Comparison of ENCODE assay signal across 8 cellular contexts in genomic region chr10:101012525-101013364, GRCh38. TPM values are rescaled to one million over a fixed set of nuclear protein-coding genes. Genes with fewer than 3 reads are reported as not detected.
DNase-seq lines count a peak whose midpoint lies in the region; ATAC-seq, FAIRE-seq and TF ChIP-seq lines count a peak whose summit lies in the region.

No MANE protein-coding gene starts in this region.

- peak; percentile 73 for TF ChIP-seq CTCF in activated B cell treated with CpG ODN at 0.5 μM for 24 hours (IDR thresholded peaks at IDR 0.05)

- H3K9me3 Mint-ChIP-seq in activated B cell treated with CpG ODN at 0.5 μM for 24 hours, result no peaks in the 10 kb centered on the region
- H3K9me3 Mint-ChIP-seq in central memory CD8-positive, alpha-beta T cell, result no peaks in the 10 kb centered on the region

- H3K4me3 Mint-ChIP-seq in activated B cell treated with CpG ODN at 0.5 μM for 24 hours, result no peak overlapping the region
- H3K4me3 Mint-ChIP-seq in central memory CD8-positive, alpha-beta T cell, result no peak overlapping the region

- H3K4me1 Mint-ChIP-seq in activated B cell treated with CpG ODN at 0.5 μM for 24 hours, result peaks cover 15% of the 10 kb centered on the region
- H3K4me1 Mint-ChIP-seq in central memory CD8-positive, alpha-beta T cell, result peaks cover 21% of the 10 kb centered on the region

- intact Hi-C loops in activated B cell treated with CpG ODN at 0.5 μM for 24 hours (cut with micrococcal nuclease), result loop anchor here (1.0 to 5.0 kb wide), 3 partner anchors 13 to 100 kb away; partner anchors contain the start of genes LZTS2, SEMA4G and SLF2

- POLR2A ChIA-PET in activated B cell treated with CpG ODN at 0.5 μM for 24 hours (lab: Charles Lee), result no interaction called here

- DNase-seq in NCI-H2227 (lab: John Stamatoyannopoulos, UW; ENCODE audit: unreplicated experiment), result peak; percentile 81
- DNase-seq in activated B cell treated with CpG ODN at 0.5 μM for 24 hours, result peak; percentile 46
- DNase-seq in central memory CD8-positive, alpha-beta T cell (ENCODE audit: low spot score in 2 of 2), result peak; percentile 51 to 60
- peak; percentile 97 for DNase-seq in left kidney (ENCODE audit: low read depth, low spot score)
- DNase-seq in stimulated activated CD4-positive, alpha-beta T cell treated with anti-CD3 and anti-CD28 coated beads, Interleukin-2, amount 100 ng/mL, for 48 hours, result peak; percentile 82

- no peaks in the 10 kb centered on the region for H3K36me3 Mint-ChIP-seq in activated B cell treated with CpG ODN at 0.5 μM for 24 hours (ENCODE audit: low read depth)
- H3K36me3 Mint-ChIP-seq in central memory CD8-positive, alpha-beta T cell (ENCODE audit: insufficient read depth), result peaks cover 3% of the 10 kb centered on the region

- peak; percentile 16 for FAIRE-seq in A204.1 (lab: Jason Lieb, UNC)

- peak; percentile 83 for ATAC-seq in GM18498 (IDR thresholded peaks at IDR 0.05; ENCODE audit: unreplicated experiment)
- ATAC-seq in HG03060 (IDR thresholded peaks at IDR 0.05; ENCODE audit: low read depth, unreplicated experiment), result peak; percentile 65
- ATAC-seq in activated B cell treated with CpG ODN at 0.5 μM for 24 hours (ENCODE audit: low read depth), result peak; percentile 89
- peak; percentile 92 for ATAC-seq in central memory CD8-positive, alpha-beta T cell (replicated peaks; ENCODE audit: extremely low read depth, poor library complexity, severe bottlenecking)

- CTCF ChIA-PET in activated B cell treated with CpG ODN at 0.5 μM for 24 hours (lab: Charles Lee), result no interaction called here

- H3K27me3 Mint-ChIP-seq in activated B cell treated with CpG ODN at 0.5 μM for 24 hours, result peaks cover 18% of the 10 kb centered on the region
- H3K27me3 Mint-ChIP-seq in central memory CD8-positive, alpha-beta T cell, result peaks cover 30% of the 10 kb centered on the region

- H3K27ac Mint-ChIP-seq in activated B cell treated with CpG ODN at 0.5 μM for 24 hours, result peak overlapping the region; percentile 1
- peak overlapping the region; percentile 16 for H3K27ac Mint-ChIP-seq in central memory CD8-positive, alpha-beta T cell (ENCODE audit: low read depth)

RNA-seq across cellular contexts. Expression of gene LZTS2, which starts 13.1 kb away (rescaled TPM):
- total RNA-seq in activated B cell treated with CpG ODN at 0.5 μM for 24 hours, result 12.6 and 14.9 TPM in 2 replicates

RNA-seq across cellular contexts. Expression of gene PDZD7, which starts 18.2 kb away (rescaled TPM):
- total RNA-seq in activated B cell treated with CpG ODN at 0.5 μM for 24 hours, result 0.11 TPM in 1 of 2 replicates, not detected in the other

RNA-seq across cellular contexts. Expression of gene SFXN3, which starts 18.3 kb away (rescaled TPM):
- total RNA-seq in activated B cell treated with CpG ODN at 0.5 μM for 24 hours, result 9.5 and 9.8 TPM in 2 replicates

RNA-seq across cellular contexts. Expression of gene TWNK, which starts 25.4 kb away (rescaled TPM):
- 19.2 and 20.5 TPM in 2 replicates for total RNA-seq in activated B cell treated with CpG ODN at 0.5 μM for 24 hours

RNA-seq across cellular contexts. Expression of gene MRPL43, which starts 25.4 kb away (rescaled TPM):
- 44.2 and 46.3 TPM in 2 replicates for total RNA-seq in activated B cell treated with CpG ODN at 0.5 μM for 24 hours

Comparison
In these comparisons a context has a peak if more than half of its experiments do, and no peak if none do; other contexts are left out.
1. Peak in every context shown above with its lines: DNase-seq and ATAC-seq.
2. DNase-seq: peak in every context shown above with its lines; median percentile 97 in left kidney; 82 in stimulated activated CD4-positive, alpha-beta T cell treated with anti-CD3 and anti-CD28 coated beads, Interleukin-2, amount 100 ng/mL, for 48 hours; 81 in NCI-H2227; 56 in central memory CD8-positive, alpha-beta T cell; 46 in activated B cell treated with CpG ODN at 0.5 μM for 24 hours.